ENCODE assay signal across 13 cellular contexts in the genomic region with DNA sequence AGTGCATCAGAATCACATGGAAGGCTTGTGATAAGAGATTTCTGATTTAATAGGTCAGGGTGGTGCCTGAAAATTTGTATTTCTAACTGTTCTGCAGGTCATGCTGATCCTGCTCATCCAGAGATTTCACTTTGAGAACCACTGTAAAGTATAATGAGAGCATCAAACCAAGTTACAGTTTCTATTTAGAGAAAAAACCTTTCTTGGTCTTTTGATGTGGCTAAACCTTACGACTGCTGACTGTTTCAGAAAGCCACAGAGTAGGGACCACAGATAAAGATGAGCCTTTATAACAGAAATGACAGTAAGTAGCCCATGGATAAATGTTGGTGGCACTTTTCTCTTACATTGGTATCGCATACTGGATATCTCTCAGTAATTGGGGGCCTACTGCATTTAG.
DNase-seq lines count a peak whose midpoint lies in the region; ATAC-seq and FAIRE-seq lines count a peak whose summit lies in the region.
"Had no signal": no experiment of that assay in that cellular context is flagged by ENCODE, and none has a peak within 500 bp of the region (broad histone marks: within the 10 kb centered on the region; RNA-seq: fewer than 3 reads in every experiment).

No MANE protein-coding gene starts in this region.

- H3K4me1 Mint-ChIP-seq in T-helper 17 cell, result peaks cover 4% of the 10 kb centered on the region

- peak; percentile 84 for ATAC-seq in GM18867 (IDR thresholded peaks at IDR 0.05; ENCODE audit: unreplicated experiment)
- ATAC-seq in GM21447 (IDR thresholded peaks at IDR 0.05; ENCODE audit: unreplicated experiment), result peak; percentile 83
- ATAC-seq in HG03066 (IDR thresholded peaks at IDR 0.05; ENCODE audit: low read depth, unreplicated experiment), result peak; percentile 61
- peak; percentile 33 for ATAC-seq in T-helper 17 cell

- DNase-seq in T-helper 17 cell (no peak), GM19240 (ENCODE audit: insufficient read length, low spot score) (no peak), HTR-8/SVneo (ENCODE audit: insufficient read length, low spot score) (no peak), T1000 (lab: John Stamatoyannopoulos, UW) (no peak)
- DNase-seq in stimulated activated CD4-positive, alpha-beta T cell treated with anti-CD3 and anti-CD28 coated beads, Interleukin-4, amount 100 ng/mL, for 1 hour, result no peak
- DNase-seq: activated T-cell treated with anti-CD3 and anti-CD28 coated beads, Interleukin-2, amount 50 U/mL, for 48 hours; NCI-H69; stimulated activated CD4-positive, alpha-beta T cell treated with anti-CD3 and anti-CD28 coated beads, Interleukin-1b, Interleukin-23, amount 100 ng/mL, for 48 hours; testis had no signal

- no peak overlapping the region for H3K4me3 Mint-ChIP-seq in T-helper 17 cell

- no peak overlapping the region for H3K27ac Mint-ChIP-seq in T-helper 17 cell
- H3K27ac Mint-ChIP-seq: IgD-negative memory B cell had no signal

- peaks cover 36% of the 10 kb centered on the region for H3K27me3 Mint-ChIP-seq in T-helper 17 cell

- no peaks in the 10 kb centered on the region for H3K9me3 ChIP-seq in T-helper 17 cell (ENCODE audit: control insufficient read depth, low read length, poor library complexity, severe bottlenecking)
- H3K9me3 ChIP-seq: testis had no signal

- no peaks in the 10 kb centered on the region for H3K36me3 Mint-ChIP-seq in T-helper 17 cell (ENCODE audit: low read depth)
- H3K36me3 Mint-ChIP-seq: IgD-negative memory B cell had no signal

- FAIRE-seq in HTR-8/SVneo (lab: Jason Lieb, UNC), result no peak

Comparison
In these comparisons a context has a peak if more than half of its experiments do, and no peak if none do; other contexts are left out.
1. ATAC-seq: peak in every context shown above with its lines; median percentile 84 in GM18867; 83 in GM21447; 61 in HG03066; 33 in T-helper 17 cell.